ENCODE assay signal across 8 cellular contexts in genomic region chr6:145735356-145736165, GRCh38. TPM values are rescaled to one million over a fixed set of nuclear protein-coding genes. Genes with fewer than 3 reads are reported as not detected.
DNase-seq lines count a peak whose midpoint lies in the region; ATAC-seq and TF ChIP-seq lines count a peak whose summit lies in the region.

Gene EPM2A (minus strand): TSS chr6:145735520. CDS start chr6:145735498, 22 bp downstream.

- peak within 1 kb of the TSS; percentile 96 for H3K9ac ChIP-seq in OCI-LY3 (ENCODE audit: low read length)
- peak within 1 kb of the TSS; percentile 91 for H3K9ac ChIP-seq in muscle layer of colon (ENCODE audit: low read length)

- H3K9me3 ChIP-seq in OCI-LY3 (ENCODE audit: insufficient read depth, low read length) (no peaks in the 10 kb centered on the region), esophagus (ENCODE audit: control insufficient read depth in 2 of 2, insufficient read depth in 1 of 2, low read depth in 1 of 2, low read length in 1 of 2) (no peaks in the 10 kb centered on the region), muscle layer of colon (ENCODE audit: low read length) (no peaks in the 10 kb centered on the region)

- peaks cover 6% of the 10 kb centered on the region for H3K4me1 Mint-ChIP-seq in stimulated activated effector memory CD8-positive, alpha-beta T cell treated with anti-CD3 and anti-CD28 coated beads, Interleukin-12 subunit alpha, Interleukin-12 subunit beta, amount 100 ng/mL, for 72 hours

- H3K4me3 ChIP-seq in OCI-LY3 (ENCODE audit: low read length) (peak within 1 kb of the TSS; percentile 92), esophagus (ENCODE audit: low read depth in 1 of 2, low read length in 2 of 2) (peak within 1 kb of the TSS; percentile 66 to 77), muscle layer of colon (ENCODE audit: low read depth in 1 of 2, low read length in 2 of 2) (peak within 1 kb of the TSS; percentile 63 to 83)

- H3K4me1 ChIP-seq in OCI-LY3 (ENCODE audit: low read length) (peaks cover 13% of the 10 kb centered on the region), esophagus (ENCODE audit: control insufficient read depth in 2 of 2, insufficient read depth in 2 of 2, low read length in 1 of 2) (no peaks in the 10 kb centered on the region), muscle layer of colon (ENCODE audit: insufficient read depth, low read length) (peaks cover 22% of the 10 kb centered on the region)

- H3K9me3 Mint-ChIP-seq in stimulated activated effector memory CD8-positive, alpha-beta T cell treated with anti-CD3 and anti-CD28 coated beads, Interleukin-12 subunit alpha, Interleukin-12 subunit beta, amount 100 ng/mL, for 72 hours: no peaks in the 10 kb centered on the region

- no peaks in the 10 kb centered on the region for H4K20me1 ChIP-seq in OCI-LY3 (ENCODE audit: insufficient read depth, low read length)

- peaks cover 1% of the 10 kb centered on the region for H3K36me3 ChIP-seq in OCI-LY3 (replicated peaks; ENCODE audit: low read depth, low read length)
- H3K36me3 ChIP-seq in esophagus (ENCODE audit: control insufficient read depth in 2 of 2, insufficient read depth in 2 of 2, low read length in 1 of 2): no peaks in the 10 kb centered on the region
- no peaks in the 10 kb centered on the region for H3K36me3 ChIP-seq in muscle layer of colon (ENCODE audit: insufficient read depth, low read length)

- peak within 1 kb of the TSS; percentile 86 for H3K4me2 ChIP-seq in OCI-LY3 (ENCODE audit: low read length)

- in situ Hi-C loops in Caki2 (cut with HindIII; ENCODE audit: low pct_unique_long_range_greater_than_20kb, low sequenced_read_pairs): no loop called here

- H3K36me3 Mint-ChIP-seq in stimulated activated effector memory CD8-positive, alpha-beta T cell treated with anti-CD3 and anti-CD28 coated beads, Interleukin-12 subunit alpha, Interleukin-12 subunit beta, amount 100 ng/mL, for 72 hours: peaks cover 8% of the 10 kb centered on the region

- H3K4me3 Mint-ChIP-seq in stimulated activated effector memory CD8-positive, alpha-beta T cell treated with anti-CD3 and anti-CD28 coated beads, Interleukin-12 subunit alpha, Interleukin-12 subunit beta, amount 100 ng/mL, for 72 hours: peak within 1 kb of the TSS; percentile 91

- 0% methylated on average over 44 to 69 of the region's 69 CpGs for WGBS in esophagus, 2 donors

- peak within 1 kb of the TSS; percentile 98 for H3K27ac Mint-ChIP-seq in stimulated activated effector memory CD8-positive, alpha-beta T cell treated with anti-CD3 and anti-CD28 coated beads, Interleukin-12 subunit alpha, Interleukin-12 subunit beta, amount 100 ng/mL, for 72 hours

- peaks cover 10% of the 10 kb centered on the region; the same call in 1 of the 2 replicates for H3K79me2 ChIP-seq in OCI-LY3 (ENCODE audit: low read length)

- peak; percentile 52 for ATAC-seq in GM19463 (IDR thresholded peaks at IDR 0.05; ENCODE audit: unreplicated experiment)
- ATAC-seq in stimulated activated effector memory CD8-positive, alpha-beta T cell treated with anti-CD3 and anti-CD28 coated beads, Interleukin-12 subunit alpha, Interleukin-12 subunit beta, amount 100 ng/mL, for 72 hours: peak; percentile 85

- H2AFZ ChIP-seq in OCI-LY3 (ENCODE audit: low read depth, low read length): peak within 1 kb of the TSS; percentile 74

- H3K27ac ChIP-seq in OCI-LY3 (ENCODE audit: low read length): peak within 1 kb of the TSS; percentile 89
- H3K27ac ChIP-seq in esophagus (ENCODE audit: low read depth in 2 of 2, low read length in 1 of 2): peak within 1 kb of the TSS; percentile 93 to 98
- H3K27ac ChIP-seq in muscle layer of colon (ENCODE audit: low read depth, low read length): peak within 1 kb of the TSS; percentile 98

- no peak for TF ChIP-seq CTCF in OCI-LY3 (IDR thresholded peaks at IDR 0.05; ENCODE audit: low read depth, low read length)

- H3K27me3 ChIP-seq in OCI-LY3 (ENCODE audit: low read depth, low read length) (no peaks in the 10 kb centered on the region), esophagus (ENCODE audit: control insufficient read depth in 1 of 2, insufficient read depth in 2 of 2, low read length in 2 of 2) (no peaks in the 10 kb centered on the region), muscle layer of colon (ENCODE audit: control insufficient read depth in 1 of 2, insufficient read depth in 2 of 2, low read length in 2 of 2) (no peaks in the 10 kb centered on the region)

- DNase-seq in Caki2 (ENCODE audit: low read depth): peak; percentile 77
- peak; percentile 82 for DNase-seq in HK-2 (ENCODE audit: unreplicated experiment)
- DNase-seq in activated T-cell treated with anti-CD3 and anti-CD28 coated beads for 48 hours (ENCODE audit: low read depth): peak; percentile 62
- peak; percentile 2 to 86 for DNase-seq in stimulated activated effector memory CD8-positive, alpha-beta T cell treated with anti-CD3 and anti-CD28 coated beads, Interleukin-12 subunit alpha, Interleukin-12 subunit beta, amount 100 ng/mL, for 72 hours (ENCODE audit: low spot score in 2 of 2)

RNA-seq across cellular contexts. Expression of gene EPM2A, which starts in this region (rescaled TPM):
- 1.8 and 6.2 TPM in 2 replicates for total RNA-seq in Caki2 (2014; rRNA removed; shearing (Covaris generic); ENCODE audit: low replicate concordance)
- 1 to 10 TPM; 1.6 to 3.1 TPM for polyA plus RNA-seq in esophagus

Comparison
In these comparisons a context has a peak if more than half of its experiments do, and no peak if none do; other contexts are left out.
1. Peak in every context shown above with its lines: DNase-seq, ATAC-seq, H3K4me3 ChIP-seq and H3K27ac ChIP-seq.